Comparison of ENCODE assay signal across 16 cellular contexts in the genomic region with DNA sequence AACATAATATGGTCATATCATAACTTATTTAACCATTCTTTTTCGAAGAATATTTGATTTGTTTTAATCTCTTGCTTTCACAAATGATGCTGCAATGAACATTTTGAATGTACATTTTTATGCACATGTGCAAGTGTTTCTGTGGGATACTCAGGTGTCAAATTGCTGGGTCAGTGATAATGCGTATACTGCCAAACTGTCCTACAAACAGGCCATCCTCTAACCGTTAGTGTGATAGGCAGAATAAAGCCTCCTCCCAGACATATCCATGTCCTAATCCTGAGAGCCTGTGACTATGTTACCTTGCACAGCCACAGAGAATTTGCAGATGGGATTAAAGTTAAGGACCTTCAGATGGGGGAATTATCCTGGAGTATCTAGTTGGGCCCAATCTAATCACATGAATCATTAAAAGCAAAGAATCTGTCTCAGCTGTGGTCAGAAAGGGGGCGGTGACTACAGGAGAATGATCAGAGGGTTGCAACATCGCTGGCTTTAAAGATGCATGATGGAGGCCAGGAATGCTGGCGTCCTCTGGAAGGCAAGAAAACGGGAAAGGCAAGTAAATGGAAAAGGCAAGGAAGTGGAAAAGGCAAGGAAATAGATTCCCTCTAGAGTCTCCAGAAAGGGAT. TPM values are rescaled to one million over a fixed set of nuclear protein-coding genes. Genes with fewer than 3 reads are reported as not detected.
DNase-seq lines count a peak whose midpoint lies in the region; ATAC-seq and TF ChIP-seq lines count a peak whose summit lies in the region.
"Had no signal": no experiment of that assay in that cellular context is flagged by ENCODE, and none has a peak within 500 bp of the region (broad histone marks: within the 10 kb centered on the region; RNA-seq: fewer than 3 reads in every experiment).

No MANE protein-coding gene starts in this region.

- DNase-seq in ELR (ENCODE audit: low read depth) (peak; percentile 30), RWPE2 (ENCODE audit: low spot score) (no peak), glomerular visceral epithelial cell (ENCODE audit: extremely low spot score) (peak; percentile 51), gastrocnemius medialis (peak in 1 of 2 donors; percentile 39), T-helper 1 cell (no peak), NCI-H2196 (lab: John Stamatoyannopoulos, UW; ENCODE audit: unreplicated experiment) (no peak)
- DNase-seq: activated CD4-positive, alpha-beta T cell treated with anti-CD3 and anti-CD28 coated beads for 48 hours; activated gamma-delta T cell treated with Interleukin-2 at 50 U/mL for 16 hours; dermis blood vessel endothelial cell; heart right ventricle; KG1; midbrain; NCI-H446 had no signal

- H3K36me3 ChIP-seq in RWPE2 (ENCODE audit: low read depth) (no peaks in the 10 kb centered on the region), gastrocnemius medialis (no peaks in the 10 kb centered on the region)
- H3K36me3 ChIP-seq: heart right ventricle, SJSA1 had no signal

- H3K27me3 ChIP-seq in RWPE2 (ENCODE audit: insufficient read depth, poor library complexity, severe bottlenecking) (no peaks in the 10 kb centered on the region), gastrocnemius medialis (no peaks in the 10 kb centered on the region)
- H3K27me3 ChIP-seq: heart right ventricle, SJSA1 had no signal

- H3K4me3 ChIP-seq in RWPE2 (ENCODE audit: severe bottlenecking): no peak overlapping the region
- no peak overlapping the region for H3K4me3 ChIP-seq in gastrocnemius medialis
- H3K4me3 ChIP-seq: heart right ventricle, SJSA1 had no signal

- no peak for TF ChIP-seq CTCF in RWPE2 (IDR thresholded peaks at IDR 0.05; ENCODE audit: poor library complexity, severe bottlenecking)
- TF ChIP-seq CTCF in gastrocnemius medialis (IDR thresholded peaks at IDR 0.05 in 4 of 5, conservative IDR thresholded peaks at IDR 0.05 in 1 of 5): no peak

- no peaks in the 10 kb centered on the region for H3K9me3 ChIP-seq in RWPE2 (ENCODE audit: severe bottlenecking)
- no peaks in the 10 kb centered on the region for H3K9me3 ChIP-seq in gastrocnemius medialis
- H3K9me3 ChIP-seq: SJSA1 had no signal

- ATAC-seq in RWPE2 (ENCODE audit: low read depth) (peak; percentile 53; the same call in 1 of the 3 replicates), gastrocnemius medialis (peak; percentile 55 to 66), GM19324 (IDR thresholded peaks at IDR 0.05; ENCODE audit: low FRiP score, unreplicated experiment) (no peak), HG02642 (IDR thresholded peaks at IDR 0.05; ENCODE audit: poor library complexity, unreplicated experiment) (no peak)

- peaks cover 23% of the 10 kb centered on the region for H3K4me1 ChIP-seq in RWPE2 (ENCODE audit: insufficient read depth, poor library complexity, severe bottlenecking)
- no peaks in the 10 kb centered on the region for H3K4me1 ChIP-seq in gastrocnemius medialis
- H3K4me1 ChIP-seq: heart right ventricle, SJSA1 had no signal

- in situ Hi-C loops in gastrocnemius medialis (cut with MboI; ENCODE audit: low sequenced_read_pairs in 4 of 4): no loop called here

- no peak for TF ChIP-seq POLR2A in gastrocnemius medialis (IDR thresholded peaks at IDR 0.05)

- H3K27ac ChIP-seq in RWPE2 (ENCODE audit: poor library complexity, severe bottlenecking): no peak overlapping the region
- H3K27ac ChIP-seq in gastrocnemius medialis: no peak overlapping the region
- H3K27ac ChIP-seq: heart right ventricle, SJSA1 had no signal

- intact Hi-C loops in gastrocnemius medialis (cut with DNase I; ENCODE audit: low total_unique reads): no loop called here

RNA-seq across cellular contexts. Expression of gene FZD1, which starts 46.7 kb away (rescaled TPM):
- 1 to 10 TPM; 2.1 to 4.1 (median 3.5) TPM for total RNA-seq in gastrocnemius medialis

Comparison
In these comparisons a context has a peak if more than half of its experiments do, and no peak if none do; other contexts are left out.
1. DNase-seq: peak in ELR (single experiment) and glomerular visceral epithelial cell (single experiment); none in RWPE2 (single experiment), T-helper 1 cell (0 of 5) and NCI-H2196 (single experiment).
2. ATAC-seq: peak in RWPE2 (single experiment) and gastrocnemius medialis (2 of 2); none in GM19324 (single experiment) and HG02642 (single experiment).